Comparison of ENCODE assay signal across 19 cellular contexts in the genomic region with DNA sequence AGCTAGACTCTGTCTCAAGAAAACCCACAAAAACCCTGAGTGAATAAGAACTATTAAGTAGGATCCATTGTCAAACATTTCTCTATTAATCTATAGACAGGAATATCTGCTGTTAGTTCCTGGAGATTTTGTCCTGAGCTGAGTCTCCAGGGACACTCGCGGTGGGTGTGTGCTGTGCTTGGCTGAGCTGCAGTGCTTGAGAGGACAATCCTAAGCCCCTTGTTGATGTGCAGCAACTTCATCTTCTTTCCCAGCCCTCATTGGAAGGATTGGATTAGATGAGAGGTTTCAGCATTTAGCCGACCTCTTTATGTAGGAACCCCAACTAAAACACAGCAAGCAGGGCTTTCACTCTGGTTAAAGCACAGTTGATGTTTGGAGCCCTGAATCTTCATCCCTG.
"Had no signal": no experiment of that assay in that cellular context is flagged by ENCODE, and none has a peak within 500 bp of the region (broad histone marks: within the 10 kb centered on the region; RNA-seq: fewer than 3 reads in every experiment).

No MANE protein-coding gene starts in this region.

- DNase-seq: activated CD4-positive, alpha-beta T cell treated with anti-CD3 and anti-CD28 coated beads, Interleukin-2, amount 10 ng/mL, durations not matched to agents 24 days and 14 days; activated CD8-positive, alpha-beta T cell treated with anti-CD3 and anti-CD28 coated beads for 36 hours; activated naive CD4-positive, alpha-beta T cell treated with anti-CD3 and anti-CD28 coated beads, Interleukin-2, amount 10 ng/mL, durations not matched to agents 7 days and 5 days; activated naive CD8-positive, alpha-beta T cell treated with anti-CD3 and anti-CD28 coated beads, Interleukin-2, amount 50 U/mL, for 24 hours; activated T-cell treated with anti-CD3 and anti-CD28 coated beads, Interleukin-2, amount 50 U/mL, for 1 hour; anterior cingulate cortex; brain microvascular endothelial cell; cortex of kidney; erythroblast; heart right ventricle; immature natural killer cell; mesendoderm; naive thymus-derived CD4-positive, alpha-beta T cell; sigmoid colon; stimulated activated naive B cell treated with anti-CD40 and anti-IgM and Interleukin-4, amounts not matched to agents 10 μg/mL and 1 μg/mL and 100 μg/mL, for 72 hours; T-cell; trophoblast cell had no signal

- H3K27me3 ChIP-seq: brain microvascular endothelial cell, heart right ventricle, sigmoid colon had no signal

- H3K9me3 ChIP-seq: heart right ventricle, sigmoid colon had no signal

- FAIRE-seq: endometrium had no signal

- H3K9ac ChIP-seq: parathyroid adenoma had no signal

- H3K27ac ChIP-seq: brain microvascular endothelial cell, parathyroid adenoma had no signal

- H3K4me3 ChIP-seq: heart right ventricle, sigmoid colon had no signal
